11 cellular contexts compared by ENCODE assay signal in genomic region chr19:10226376-10227214, GRCh38. TPM values are rescaled to one million over a fixed set of nuclear protein-coding genes. Genes with fewer than 3 reads are reported as not detected.
DNase-seq lines count a peak whose midpoint lies in the region; ATAC-seq, FAIRE-seq and TF ChIP-seq lines count a peak whose summit lies in the region.
"Had no signal": no experiment of that assay in that cellular context is flagged by ENCODE, and none has a peak within 500 bp of the region (broad histone marks: within the 10 kb centered on the region; RNA-seq: fewer than 3 reads in every experiment).

No MANE protein-coding gene starts in this region.

- peaks cover 25% of the 10 kb centered on the region for H3K36me3 Mint-ChIP-seq in activated T-helper 17 cell treated with anti-CD3 and anti-CD28 coated beads, Interleukin-2, amount 50 U/mL, for 72 hours (ENCODE audit: low read depth)

- no peak for FAIRE-seq in urothelium cell line (lab: Jason Lieb, UNC)
- FAIRE-seq: keratinocyte had no signal

- H3K27me3 Mint-ChIP-seq in activated T-helper 17 cell treated with anti-CD3 and anti-CD28 coated beads, Interleukin-2, amount 50 U/mL, for 72 hours: no peaks in the 10 kb centered on the region
- H3K27me3 Mint-ChIP-seq: activated naive CD4-positive, alpha-beta T cell treated with anti-CD3 and anti-CD28 coated beads, Interleukin-2, amount 50 U/mL, for 24 hours had no signal

- H3K4me1 Mint-ChIP-seq in activated T-helper 17 cell treated with anti-CD3 and anti-CD28 coated beads, Interleukin-2, amount 50 U/mL, for 72 hours: peaks cover 9% of the 10 kb centered on the region

- no peak for ATAC-seq in activated T-helper 17 cell treated with anti-CD3 and anti-CD28 coated beads, Interleukin-2, amount 50 U/mL, for 72 hours (replicated peaks)

- peak; percentile 91 for DNase-seq in AG09319 (ENCODE audit: extremely low read depth, low read depth)
- DNase-seq in foreskin melanocyte: peak; percentile 27
- peak; percentile 44 for DNase-seq in pons (ENCODE audit: low spot score)
- DNase-seq in urothelium cell line (ENCODE audit: low spot score): no peak
- no peak for DNase-seq in NCI-H2029 treated with DMSO at 0.1 percent for 48 hours (lab: John Stamatoyannopoulos, UW)
- DNase-seq in GOT3 (lab: John Stamatoyannopoulos, UW): no peak
- no peak for DNase-seq in T-helper 1 cell
- DNase-seq: NCI-H187 had no signal

- no peaks in the 10 kb centered on the region for H3K9me3 Mint-ChIP-seq in activated T-helper 17 cell treated with anti-CD3 and anti-CD28 coated beads, Interleukin-2, amount 50 U/mL, for 72 hours
- H3K9me3 Mint-ChIP-seq: activated naive CD4-positive, alpha-beta T cell treated with anti-CD3 and anti-CD28 coated beads, Interleukin-2, amount 50 U/mL, for 24 hours had no signal

- H3K4me3 Mint-ChIP-seq in activated T-helper 17 cell treated with anti-CD3 and anti-CD28 coated beads, Interleukin-2, amount 50 U/mL, for 72 hours: no peak overlapping the region
- H3K4me3 Mint-ChIP-seq: activated naive CD4-positive, alpha-beta T cell treated with anti-CD3 and anti-CD28 coated beads, Interleukin-2, amount 50 U/mL, for 24 hours had no signal

- no peak; the same call in 1 of the 2 replicates for TF ChIP-seq CTCF in AG09319 (IDR thresholded peaks at IDR 0.05; ENCODE audit: low read depth, low read length)

- H3K27ac Mint-ChIP-seq in activated T-helper 17 cell treated with anti-CD3 and anti-CD28 coated beads, Interleukin-2, amount 50 U/mL, for 72 hours: peak overlapping the region; percentile 65
- H3K27ac Mint-ChIP-seq: activated naive CD4-positive, alpha-beta T cell treated with anti-CD3 and anti-CD28 coated beads, Interleukin-2, amount 50 U/mL, for 24 hours had no signal

RNA-seq across cellular contexts. Expression of gene S1PR2, which starts 4.5 kb away (rescaled TPM):
- 10 to 100 TPM in 1 of 2 donors, 1 to 10 TPM in 1; 7.9 to 17.1 TPM for total RNA-seq in activated T-helper 17 cell treated with anti-CD3 and anti-CD28 coated beads, Interleukin-2, amount 50 U/mL, for 72 hours

RNA-seq across cellular contexts. Expression of gene MRPL4, which starts 25.4 kb away (rescaled TPM):
- 100 to 1,000 TPM in 1 of 2 donors, 10 to 100 TPM in 1; 61.1 to 142 TPM for total RNA-seq in activated T-helper 17 cell treated with anti-CD3 and anti-CD28 coated beads, Interleukin-2, amount 50 U/mL, for 72 hours

RNA-seq across cellular contexts. Expression of gene DNMT1, which starts 31.8 kb away (rescaled TPM):
- 100 to 1,000 TPM; 300 to 434 TPM for total RNA-seq in activated T-helper 17 cell treated with anti-CD3 and anti-CD28 coated beads, Interleukin-2, amount 50 U/mL, for 72 hours

RNA-seq across cellular contexts. Expression of gene ICAM1, which starts 44.3 kb away (rescaled TPM):
- 10 to 100 TPM; 47.8 to 88.5 TPM for total RNA-seq in activated T-helper 17 cell treated with anti-CD3 and anti-CD28 coated beads, Interleukin-2, amount 50 U/mL, for 72 hours

Comparison
In these comparisons a context has a peak if more than half of its experiments do, and no peak if none do; other contexts are left out.
1. DNase-seq: peak in AG09319 (single experiment), foreskin melanocyte (single experiment) and pons (single experiment); none in urothelium cell line (single experiment), NCI-H2029 treated with DMSO at 0.1 percent for 48 hours (single experiment), GOT3 (single experiment) and T-helper 1 cell (0 of 5).